In genomic region chr4:43456383-43456782, GRCh38 we compare ENCODE assay signal across 18 cellular contexts.
DNase-seq lines count a peak whose midpoint lies in the region; ATAC-seq and TF ChIP-seq lines count a peak whose summit lies in the region.
"Had no signal": no experiment of that assay in that cellular context is flagged by ENCODE, and none has a peak within 500 bp of the region (broad histone marks: within the 10 kb centered on the region; RNA-seq: fewer than 3 reads in every experiment).

No MANE protein-coding gene starts in this region.

- no peaks in the 10 kb centered on the region for H3K4me1 Mint-ChIP-seq in progenitor cell of endocrine pancreas (ENCODE audit: low read depth)
- H3K4me1 Mint-ChIP-seq in effector memory CD8-positive, alpha-beta T cell (ENCODE audit: low read depth in 2 of 2): no peaks in the 10 kb centered on the region
- no peaks in the 10 kb centered on the region for H3K4me1 Mint-ChIP-seq in nephron progenitor cell
- H3K4me1 Mint-ChIP-seq: nephron had no signal

- H3K4me3 Mint-ChIP-seq in progenitor cell of endocrine pancreas (ENCODE audit: low read depth) (no peak overlapping the region), nephron progenitor cell (no peak overlapping the region)
- H3K4me3 Mint-ChIP-seq in effector memory CD8-positive, alpha-beta T cell: no peak overlapping the region
- H3K4me3 Mint-ChIP-seq: activated CD4-positive, alpha-beta memory T cell treated with anti-CD3 and anti-CD28 coated beads for 36 hours; nephron had no signal

- H3K36me3 Mint-ChIP-seq in progenitor cell of endocrine pancreas (ENCODE audit: insufficient read depth): no peaks in the 10 kb centered on the region
- H3K36me3 Mint-ChIP-seq in effector memory CD8-positive, alpha-beta T cell (ENCODE audit: insufficient read depth): no peaks in the 10 kb centered on the region
- H3K36me3 Mint-ChIP-seq in nephron progenitor cell (ENCODE audit: low read depth): no peaks in the 10 kb centered on the region
- H3K36me3 Mint-ChIP-seq: activated CD4-positive, alpha-beta memory T cell treated with anti-CD3 and anti-CD28 coated beads for 36 hours had no signal

- H3K9me3 Mint-ChIP-seq in progenitor cell of endocrine pancreas (ENCODE audit: low read depth): no peaks in the 10 kb centered on the region
- peaks cover 0 to 3% of the 10 kb centered on the region in 2 donors for H3K9me3 Mint-ChIP-seq in effector memory CD8-positive, alpha-beta T cell
- no peaks in the 10 kb centered on the region for H3K9me3 Mint-ChIP-seq in nephron progenitor cell
- H3K9me3 Mint-ChIP-seq: activated CD4-positive, alpha-beta memory T cell treated with anti-CD3 and anti-CD28 coated beads for 36 hours; nephron had no signal

- peak; percentile 6 for DNase-seq in HPDE6-E6E7 (ENCODE audit: extremely low spot score)
- peak; percentile 63 for DNase-seq in amniotic epithelial cell (ENCODE audit: low read depth)
- peak; percentile 18 for DNase-seq in fibroblast of the conjunctiva (ENCODE audit: low read depth)
- peak; percentile 7 for DNase-seq in smooth muscle cell of the brain vasculature (ENCODE audit: low read depth, low spot score)
- no peak for DNase-seq in progenitor cell of endocrine pancreas (ENCODE audit: low spot score, unreplicated experiment)
- DNase-seq in effector memory CD8-positive, alpha-beta T cell: no peak
- DNase-seq in nephron progenitor cell: no peak
- DNase-seq in HuH-7.5 (ENCODE audit: low spot score): no peak
- DNase-seq: activated CD4-positive, alpha-beta memory T cell treated with anti-CD3 and anti-CD28 coated beads for 36 hours; body of pancreas; COR-L47; effector memory CD4-positive, alpha-beta T cell; MM.1S; NCI-H2081; NCI-H748 treated with DMSO at 0.1 percent for 48 hours; Right ventricle myocardium superior had no signal

- H3K27me3 Mint-ChIP-seq in progenitor cell of endocrine pancreas: no peaks in the 10 kb centered on the region
- no peaks in the 10 kb centered on the region for H3K27me3 Mint-ChIP-seq in effector memory CD8-positive, alpha-beta T cell
- no peaks in the 10 kb centered on the region for H3K27me3 Mint-ChIP-seq in nephron progenitor cell (ENCODE audit: low read depth, poor library complexity)
- H3K27me3 Mint-ChIP-seq: activated CD4-positive, alpha-beta memory T cell treated with anti-CD3 and anti-CD28 coated beads for 36 hours had no signal

- ATAC-seq in effector memory CD8-positive, alpha-beta T cell (replicated peaks): no peak
- ATAC-seq: body of pancreas had no signal

- no peak overlapping the region for H3K27ac Mint-ChIP-seq in progenitor cell of endocrine pancreas
- H3K27ac Mint-ChIP-seq in effector memory CD8-positive, alpha-beta T cell: no peak overlapping the region
- no peak overlapping the region for H3K27ac Mint-ChIP-seq in nephron progenitor cell
- H3K27ac Mint-ChIP-seq: activated CD4-positive, alpha-beta memory T cell treated with anti-CD3 and anti-CD28 coated beads for 36 hours; activated T-helper 2 cell treated with anti-CD3 and anti-CD28 coated beads, Interferon-gamma antibody, Interleukin-2, Interleukin-4, amounts not matched to agents 10 μg/mL and 5 μg/mL and 100 μg/mL, durations not matched to agents 14 hours and 24 hours and 36 hours; nephron had no signal

- TF ChIP-seq CTCF in progenitor cell of endocrine pancreas (IDR thresholded peaks at IDR 0.05; ENCODE audit: unreplicated experiment) (no peak), nephron progenitor cell (IDR thresholded peaks at IDR 0.05) (no peak)

Comparison
In these comparisons a context has a peak if more than half of its experiments do, and no peak if none do; other contexts are left out.
1. DNase-seq: peak in HPDE6-E6E7 (single experiment), amniotic epithelial cell (single experiment), fibroblast of the conjunctiva (single experiment) and smooth muscle cell of the brain vasculature (single experiment); none in progenitor cell of endocrine pancreas (single experiment), effector memory CD8-positive, alpha-beta T cell (0 of 3), nephron progenitor cell (single experiment) and HuH-7.5 (single experiment).